17 cellular contexts compared by ENCODE assay signal in the genomic region with DNA sequence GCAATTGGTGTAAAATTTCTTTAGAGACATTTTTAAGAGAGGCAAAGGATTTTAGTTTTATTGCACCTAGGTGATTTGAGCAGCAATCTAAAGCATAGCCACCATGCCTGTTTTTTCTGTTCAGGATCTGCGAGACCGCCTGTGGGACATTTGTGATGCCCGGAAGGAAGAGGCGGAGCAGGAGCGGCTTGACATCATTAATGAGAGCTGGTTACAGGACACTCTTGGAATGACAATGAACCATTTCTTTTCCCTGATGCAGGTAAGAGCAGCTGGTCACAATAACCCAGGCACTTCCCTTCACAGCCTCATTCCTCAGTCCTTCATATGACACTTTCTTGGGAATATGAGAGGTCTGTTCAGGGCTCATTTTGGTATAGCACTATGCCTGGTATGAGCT.
DNase-seq lines count a peak whose midpoint lies in the region; ATAC-seq, FAIRE-seq and TF ChIP-seq lines count a peak whose summit lies in the region.
"Had no signal": no experiment of that assay in that cellular context is flagged by ENCODE, and none has a peak within 500 bp of the region (broad histone marks: within the 10 kb centered on the region; RNA-seq: fewer than 3 reads in every experiment).

No MANE protein-coding gene starts in this region.

- H4K5ac ChIP-seq in H9 (ENCODE audit: insufficient read length, low read depth, low read length) = no peak overlapping the region
- no peak overlapping the region for H4K5ac ChIP-seq in H1 (ENCODE audit: insufficient read length, low read depth, low read length)

- H3K4me1 ChIP-seq in DND-41 (ENCODE audit: insufficient read depth, low read length) (no peaks in the 10 kb centered on the region), H9 (ENCODE audit: insufficient read depth, low read length) (no peaks in the 10 kb centered on the region), H1 (replicated peaks in 1 of 4; ENCODE audit: control insufficient read depth in 3 of 4, insufficient read depth in 4 of 4, low read length in 3 of 4) (peaks cover 0 to 6% (median 1%) of the 10 kb centered on the region in 4 experiments; a peak in 2 of 7 replicates)
- H3K4me1 ChIP-seq: BLaER1 treated with 17β-estradiol and CSF1 and Interleukin-3, amounts not matched to agents 10 nM and 100 nM had no signal

- H2BK5ac ChIP-seq in H9 (ENCODE audit: insufficient read length, low read length) (no peak overlapping the region), H1 (ENCODE audit: low read depth, low read length) (no peak overlapping the region)

- H4K91ac ChIP-seq in H9 (ENCODE audit: insufficient read length, low read depth, low read length) = no peak overlapping the region
- H4K91ac ChIP-seq in H1 (replicated peaks; ENCODE audit: insufficient read length, low read length) = no peak overlapping the region

- H2BK12ac ChIP-seq in H9 (ENCODE audit: insufficient read length, low read depth, low read length) = no peak overlapping the region
- no peak overlapping the region for H2BK12ac ChIP-seq in H1 (ENCODE audit: low read depth, low read length)

- POLR2A ChIA-PET in H1 (lab: Charles Lee; ENCODE audit: partially characterized antibody) = no interaction called here

- no peak for TF ChIP-seq RAD21 in H1 (IDR thresholded peaks at IDR 0.05 in 1 of 2, conservative IDR thresholded peaks at IDR 0.05 in 1 of 2; ENCODE audit: low read depth in 2 of 2, low read length in 2 of 2)

- H3K27me3 Mint-ChIP-seq in H9 (ENCODE audit: low read depth) = peaks cover 93% of the 10 kb centered on the region

- no peaks in the 10 kb centered on the region for H3K9me3 ChIP-seq in DND-41 (ENCODE audit: insufficient read depth, low read length, severe bottlenecking)
- no peaks in the 10 kb centered on the region for H3K9me3 ChIP-seq in H9 (ENCODE audit: control insufficient read depth, low read depth, low read length)
- no peaks in the 10 kb centered on the region for H3K9me3 ChIP-seq in H1 (ENCODE audit: insufficient read depth in 2 of 2, low read depth in 1 of 2, low read length in 1 of 2)
- H3K9me3 ChIP-seq: BLaER1 treated with 17β-estradiol and CSF1 and Interleukin-3, amounts not matched to agents 10 nM and 100 nM had no signal

- H2AFZ ChIP-seq in DND-41 (ENCODE audit: low read depth, low read length) (0 out of 2 replicates have a peak overlapping the region, but pooled peaks have one; percentile 1), H9 (ENCODE audit: low read length) (no peak overlapping the region), H1 (ENCODE audit: low read length) (no peak overlapping the region)

- H3K18ac ChIP-seq in H9 (ENCODE audit: insufficient read length, low read depth, low read length) (no peak overlapping the region), H1 (ENCODE audit: extremely low read depth, low read length) (no peak overlapping the region)

- TF ChIP-seq POLR2A in H1 (IDR thresholded peaks at IDR 0.05; ENCODE audit: control extremely low read depth in 1 of 2, low read depth in 2 of 2, low read length in 2 of 2) = no peak

- H4K8ac ChIP-seq in H9 (replicated peaks; ENCODE audit: insufficient read length, low read depth, low read length) (no peak overlapping the region), H1 (ENCODE audit: extremely low read depth, insufficient read depth, low read length) (no peak overlapping the region)

- WGBS in H9 (ENCODE audit: extremely low coverage, insufficient read length, low lambda C conversion rate) = no CpG with 5 or more reads among the region's 5 CpGs
- WGBS in H1 (ENCODE audit: extremely low coverage in 1 of 2, insufficient coverage in 1 of 2, insufficient read length in 1 of 2, insufficient replicate concordance in 2 of 2, low coverage in 1 of 2, low lambda C conversion rate in 2 of 2, missing lambda C conversion rate in 1 of 2), 2 experiments = 59% methylated on average over 5 of the region's 5 CpGs; no CpG with 5 or more reads in 1 of the 2 experiments

- intact Hi-C loops in dorsolateral prefrontal cortex (cut with DNase I) = no loop called here

- no peak overlapping the region for H2BK120ac ChIP-seq in H9 (ENCODE audit: low read depth, low read length, poor library complexity, severe bottlenecking)
- H2BK120ac ChIP-seq in H1 (replicated peaks; ENCODE audit: low read depth, low read length) = no peak overlapping the region

- H3K9me3 Mint-ChIP-seq in H9 = peaks cover 3 to 10% of the 10 kb centered on the region in 2 experiments; a peak in 3 of 5 replicates

- H3T11ph ChIP-seq in H9 (ENCODE audit: low read length) = no peak overlapping the region

- H2AK5ac ChIP-seq in H9 (ENCODE audit: insufficient read length, low read length) (no peak overlapping the region), H1 (ENCODE audit: low read depth, low read length) (no peak overlapping the region)

- DNase-seq in DND-41 (no peak), H9 (peak; percentile 63), H1 (ENCODE audit: low read depth in 1 of 2, low spot score in 2 of 2) (no peak), islet precursor cell (peak; percentile 66), dorsolateral prefrontal cortex (no peak)
- no peak for DNase-seq in activated CD4-positive, CD25-positive, alpha-beta regulatory T cell treated with anti-CD3 and anti-CD28 coated beads, Interleukin-2, amount 50 U/mL, for 72 hours
- no peak for DNase-seq in activated naive CD4-positive, alpha-beta T cell (lab: John Stamatoyannopoulos, UW)
- no peak for DNase-seq in stimulated activated naive CD4-positive, alpha-beta T cell (lab: John Stamatoyannopoulos, UW)
- DNase-seq: 8988T; CD4-positive, CD25-positive, alpha-beta regulatory T cell; DMS53; GOT3 had no signal

- ATAC-seq in DND-41 (ENCODE audit: insufficient read depth, low read depth) = no peak
- ATAC-seq: GM12878, HCT116 had no signal

- FAIRE-seq in H1 (lab: Jason Lieb, UNC) = no peak
- FAIRE-seq: GM12878, GM18507 had no signal

- H3K23ac ChIP-seq in H9 (ENCODE audit: insufficient read length, low read depth, low read length) = no peak overlapping the region
- no peak overlapping the region for H3K23ac ChIP-seq in H1 (ENCODE audit: insufficient read length)

- no peak overlapping the region for H3K27ac Mint-ChIP-seq in H9
- H3K27ac Mint-ChIP-seq: CD4-positive, CD25-positive, alpha-beta regulatory T cell had no signal

- H2BK15ac ChIP-seq in H9 (ENCODE audit: low read depth, low read length) (no peak overlapping the region), H1 (ENCODE audit: low read length) (no peak overlapping the region)

- H3K4ac ChIP-seq in H9 (ENCODE audit: low read depth, low read length) = no peak overlapping the region
- no peak overlapping the region for H3K4ac ChIP-seq in H1 (replicated peaks; ENCODE audit: insufficient read length, low read depth, low read length)

- H3K56ac ChIP-seq in H9 (ENCODE audit: insufficient read length, low read depth, low read length) = no peak overlapping the region
- H3K56ac ChIP-seq in H1 (replicated peaks; ENCODE audit: insufficient read length, low read depth, low read length) = no peak overlapping the region

- H3K27me3 ChIP-seq in DND-41 (ENCODE audit: insufficient read depth, low read length, poor library complexity) (no peaks in the 10 kb centered on the region), H9 (ENCODE audit: insufficient read depth, low read length) (peaks cover 40% of the 10 kb centered on the region), H1 (replicated peaks in 1 of 4; ENCODE audit: control insufficient read depth in 3 of 4, extremely low read depth in 1 of 4, insufficient read depth in 3 of 4, low read length in 3 of 4) (peaks cover 46 to 93% (median 66%) of the 10 kb centered on the region in 4 experiments), dorsolateral prefrontal cortex (no peaks in the 10 kb centered on the region)
- H3K27me3 ChIP-seq: BLaER1 treated with 17β-estradiol and CSF1 and Interleukin-3, amounts not matched to agents 10 nM and 100 nM had no signal

- H2BK20ac ChIP-seq in H9 (ENCODE audit: low read depth, low read length, poor library complexity, severe bottlenecking) (no peak overlapping the region), H1 (ENCODE audit: low read length) (no peak overlapping the region)

- H3K79me2 ChIP-seq in DND-41 (ENCODE audit: insufficient read depth, low read length) (no peaks in the 10 kb centered on the region), H9 (ENCODE audit: insufficient read depth, low read length) (no peaks in the 10 kb centered on the region), H1 (ENCODE audit: control insufficient read depth in 1 of 2, insufficient read depth in 2 of 2, low read length in 2 of 2) (no peaks in the 10 kb centered on the region)

- no peak overlapping the region for H3K27ac ChIP-seq in DND-41 (ENCODE audit: low read length)
- no peak overlapping the region for H3K27ac ChIP-seq in H9 (ENCODE audit: insufficient read length, low read depth, low read length)
- no peak overlapping the region for H3K27ac ChIP-seq in H1 (ENCODE audit: low read depth, low read length)
- no peak overlapping the region for H3K27ac ChIP-seq in dorsolateral prefrontal cortex
- H3K27ac ChIP-seq: BLaER1 treated with 17β-estradiol and CSF1 and Interleukin-3, amounts not matched to agents 10 nM and 100 nM; HL-60 had no signal

- H3K4me3 Mint-ChIP-seq in H9 = 0 out of 5 replicates have a peak overlapping the region, but pooled peaks of 1 of the 2 experiments have one; percentile 23
- H3K4me3 Mint-ChIP-seq: CD4-positive, CD25-positive, alpha-beta regulatory T cell had no signal

- no peaks in the 10 kb centered on the region for H3K36me3 Mint-ChIP-seq in H9 (ENCODE audit: insufficient read depth in 1 of 3, low read depth in 3 of 3)
- H3K36me3 Mint-ChIP-seq: CD4-positive, CD25-positive, alpha-beta regulatory T cell had no signal

- no peaks in the 10 kb centered on the region for H3K36me3 ChIP-seq in DND-41 (ENCODE audit: insufficient read depth, low read length)
- H3K36me3 ChIP-seq in H1 (ENCODE audit: control insufficient read depth in 2 of 4, insufficient read depth in 4 of 4, low read length in 3 of 4) = no peaks in the 10 kb centered on the region; a peak in 1 of 8 replicates
- H3K36me3 ChIP-seq: BLaER1 treated with 17β-estradiol and CSF1 and Interleukin-3, amounts not matched to agents 10 nM and 100 nM had no signal

- no peaks in the 10 kb centered on the region for H4K20me1 ChIP-seq in DND-41 (ENCODE audit: insufficient read depth, low read length)
- H4K20me1 ChIP-seq in H9 (ENCODE audit: control insufficient read depth, insufficient read depth, insufficient read length) = no peaks in the 10 kb centered on the region
- peaks cover 4 to 9% of the 10 kb centered on the region in 2 experiments for H4K20me1 ChIP-seq in H1 (replicated peaks in 1 of 2; ENCODE audit: control insufficient read depth in 1 of 2, insufficient read depth in 2 of 2, low read length in 2 of 2)
- H4K20me1 ChIP-seq: BLaER1 treated with 17β-estradiol and CSF1 and Interleukin-3, amounts not matched to agents 10 nM and 100 nM had no signal

- H3K23me2 ChIP-seq in H9 (ENCODE audit: insufficient read length, low read depth, low read length, poor library complexity, severe bottlenecking) (no peaks in the 10 kb centered on the region), H1 (ENCODE audit: low read depth, low read length) (no peaks in the 10 kb centered on the region)

- CTCF ChIA-PET in H1 (lab: Charles Lee; ENCODE audit: partially characterized antibody) = interaction anchor here (0.7 to 3.7 kb wide), 4 partner anchors 8 to 241 kb away, joined by 3 to 13 read pairs (median 6); no protein-coding TSS in a partner anchor

- H3K4me3 ChIP-seq in DND-41 (ENCODE audit: low read depth in 1 of 2, low read length in 2 of 2) = no peak overlapping the region
- no peak overlapping the region for H3K4me3 ChIP-seq in H1 (ENCODE audit: extremely low read depth in 1 of 4, insufficient read depth in 2 of 4, low read depth in 3 of 4, low read length in 4 of 4)
- H3K4me3 ChIP-seq in dorsolateral prefrontal cortex = no peak overlapping the region
- H3K4me3 ChIP-seq: BLaER1 treated with 17β-estradiol and CSF1 and Interleukin-3, amounts not matched to agents 10 nM and 100 nM; GM12878 had no signal

- TF ChIP-seq CTCF in DND-41 (IDR thresholded peaks at IDR 0.05; ENCODE audit: borderline replicate concordance, extremely low read depth, low read length, poor library complexity, severe bottlenecking) (no peak), H9 (conservative IDR thresholded peaks at IDR 0.05) (no peak), H1 (IDR thresholded peaks at IDR 0.05; ENCODE audit: control extremely low read depth in 1 of 3, insufficient read depth in 1 of 3, low read depth in 1 of 3, low read length in 3 of 3) (no peak), dorsolateral prefrontal cortex (IDR thresholded peaks at IDR 0.05 in 54 of 56, conservative IDR thresholded peaks at IDR 0.05 in 2 of 56; ENCODE audit: low read depth in 1 of 56, partially characterized antibody in 56 of 56) (no peak)

- TF ChIP-seq EP300 in H1 (IDR thresholded peaks at IDR 0.05; ENCODE audit: borderline replicate concordance in 1 of 2, low read depth in 2 of 2, low read length in 2 of 2) = no peak

- H3K79me1 ChIP-seq in H9 (ENCODE audit: insufficient read depth, low read depth, low read length, poor library complexity, severe bottlenecking) (no peaks in the 10 kb centered on the region), H1 (ENCODE audit: low read depth, low read length) (no peaks in the 10 kb centered on the region)

- H3K14ac ChIP-seq in H9 (ENCODE audit: insufficient read depth, low read length) = no peak overlapping the region
- H3K14ac ChIP-seq in H1 (ENCODE audit: insufficient read length) = no peak overlapping the region

- peaks cover 19 to 21% of the 10 kb centered on the region in 2 experiments for H3K4me1 Mint-ChIP-seq in H9

- no peak overlapping the region for H3K4me2 ChIP-seq in DND-41 (ENCODE audit: insufficient read depth, low read length)
- peak overlapping the region; percentile 10 for H3K4me2 ChIP-seq in H9 (ENCODE audit: insufficient read depth, insufficient read length, low read length)
- H3K4me2 ChIP-seq in H1 (ENCODE audit: insufficient read depth in 1 of 2, low read depth in 2 of 2, low read length in 2 of 2) = no peak overlapping the region
- H3K4me2 ChIP-seq: BLaER1 treated with 17β-estradiol and CSF1 and Interleukin-3, amounts not matched to agents 10 nM and 100 nM had no signal

- H3K9ac ChIP-seq in DND-41 (ENCODE audit: low read depth, low read length) (no peak overlapping the region), H9 (ENCODE audit: extremely low read depth, insufficient read length, low read length) (no peak overlapping the region), H1 (replicated peaks in 1 of 4; ENCODE audit: extremely low read depth in 1 of 4, low read depth in 3 of 4, low read length in 3 of 4) (no peak overlapping the region)
- H3K9ac ChIP-seq: BLaER1 treated with 17β-estradiol and CSF1 and Interleukin-3, amounts not matched to agents 10 nM and 100 nM had no signal

Comparison
In these comparisons a context has a peak if more than half of its experiments do, and no peak if none do; other contexts are left out.
1. DNase-seq: peak in H9 (single experiment) and islet precursor cell (single experiment); none in DND-41 (single experiment), H1 (0 of 2), dorsolateral prefrontal cortex (0 of 10), activated CD4-positive, CD25-positive, alpha-beta regulatory T cell treated with anti-CD3 and anti-CD28 coated beads, Interleukin-2, amount 50 U/mL, for 72 hours (single experiment), activated naive CD4-positive, alpha-beta T cell (0 of 4) and stimulated activated naive CD4-positive, alpha-beta T cell (0 of 6).